In the genomic region with DNA sequence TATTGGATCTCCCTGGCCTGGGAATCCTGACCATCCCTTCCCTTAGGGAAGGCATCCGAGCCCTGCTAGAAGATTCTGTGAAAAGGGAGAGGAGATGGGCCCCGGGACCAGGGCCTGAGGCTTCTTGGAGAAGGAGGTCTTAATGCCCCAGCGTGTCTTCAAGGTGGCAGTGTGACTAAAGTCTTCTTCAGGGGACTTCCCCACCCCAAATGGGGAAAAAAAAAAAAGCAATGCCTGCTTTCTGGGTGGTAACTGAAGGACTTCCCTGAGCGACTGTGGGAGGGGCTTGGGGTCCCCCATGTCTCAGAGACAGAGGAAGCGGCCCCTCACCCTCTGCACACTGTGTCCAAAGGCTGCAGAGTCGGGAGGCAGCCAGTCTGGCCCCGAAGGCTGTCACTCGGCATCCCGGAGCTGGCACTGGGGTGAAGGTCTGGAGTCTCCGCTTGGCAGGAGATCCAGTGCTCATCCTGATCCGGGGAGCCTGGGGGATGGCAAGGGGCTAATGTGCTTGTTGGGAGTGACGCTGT, we compare ENCODE assay signal across 18 cellular contexts. TPM values are rescaled to one million over a fixed set of nuclear protein-coding genes. Genes with fewer than 3 reads are reported as not detected.
DNase-seq lines count a peak whose midpoint lies in the region; ATAC-seq and TF ChIP-seq lines count a peak whose summit lies in the region.
"Had no signal": no experiment of that assay in that cellular context is flagged by ENCODE, and none has a peak within 500 bp of the region (broad histone marks: within the 10 kb centered on the region; RNA-seq: fewer than 3 reads in every experiment).

No MANE protein-coding gene starts in this region.

- peak overlapping the region in 5 of 6 donors; percentile 74 to 89 (median 77) for H3K27ac Mint-ChIP-seq in naive B cell
- H3K27ac Mint-ChIP-seq: activated T-cell treated with anti-CD3 and anti-CD28 coated beads, Interleukin-2, amount 50 U/mL, for 72 hours; CD8-positive, alpha-beta T cell; progenitor cell of endocrine pancreas had no signal

- 78 to 87% methylated on average over 10 to 12 of the region's 12 CpGs for WGBS in thyroid gland, 2 donors

- H3K27me3 ChIP-seq in right atrium auricular region (no peaks in the 10 kb centered on the region), SJCRH30 (no peaks in the 10 kb centered on the region), thyroid gland (no peaks in the 10 kb centered on the region)
- H3K27me3 ChIP-seq: esophagus squamous epithelium had no signal

- peak overlapping the region in 4 of 8 donors; percentile 15 to 81 (median 50) for H3K4me3 Mint-ChIP-seq in naive B cell
- H3K4me3 Mint-ChIP-seq: activated T-cell treated with anti-CD3 and anti-CD28 coated beads, Interleukin-2, amount 50 U/mL, for 72 hours; CD8-positive, alpha-beta T cell had no signal

- no peaks in the 10 kb centered on the region for H3K9me3 Mint-ChIP-seq in naive B cell
- H3K9me3 Mint-ChIP-seq: activated T-cell treated with anti-CD3 and anti-CD28 coated beads, Interleukin-2, amount 50 U/mL, for 72 hours; CD8-positive, alpha-beta T cell had no signal

- ATAC-seq in left cardiac atrium (peak; percentile 21 to 25), naive B cell (ENCODE audit: low read depth in 2 of 2) (peak; percentile 68 to 72), GM21381 (IDR thresholded peaks at IDR 0.05; ENCODE audit: unreplicated experiment) (no peak), HG03045 (IDR thresholded peaks at IDR 0.05; ENCODE audit: unreplicated experiment) (no peak)
- ATAC-seq: CD8-positive, alpha-beta T cell had no signal

- H3K36me3 Mint-ChIP-seq in naive B cell, result no peaks in the 10 kb centered on the region
- H3K36me3 Mint-ChIP-seq: CD8-positive, alpha-beta T cell had no signal

- no peak overlapping the region for H3K4me3 ChIP-seq in right atrium auricular region
- H3K4me3 ChIP-seq in SJCRH30, result peak overlapping the region; percentile 23
- H3K4me3 ChIP-seq in thyroid gland (replicated peaks in 1 of 3), result no peak overlapping the region
- H3K4me3 ChIP-seq: esophagus squamous epithelium, lower lobe of right lung had no signal

- H3K27ac ChIP-seq in right atrium auricular region (no peak overlapping the region), SJCRH30 (peak overlapping the region; percentile 85), thyroid gland (peak overlapping the region; percentile 14 to 47 (median 32))
- H3K27ac ChIP-seq: esophagus squamous epithelium, lower lobe of right lung, VCaP had no signal

- peaks cover 19 to 25% (median 21%) of the 10 kb centered on the region in 3 donors for H3K4me1 Mint-ChIP-seq in naive B cell

- intact Hi-C loops in left cardiac atrium (cut with DNase I), result no loop called here
- intact Hi-C loops in thyroid gland (cut with DNase I), result no loop called here

- no peak for DNase-seq in left cardiac atrium
- DNase-seq in right atrium auricular region (ENCODE audit: low spot score), result no peak
- DNase-seq in SJCRH30, result peak; percentile 49 to 62
- no peak for DNase-seq in naive B cell
- DNase-seq in thyroid gland, result no peak
- DNase-seq in dedifferentiated amniotic fluid mesenchymal stem cell (ENCODE audit: extremely low spot score), result no peak
- DNase-seq: activated CD8-positive, alpha-beta memory T cell treated with anti-CD3 and anti-CD28 coated beads for 24 hours; activated T-cell treated with anti-CD3 and anti-CD28 coated beads, Interleukin-2, amount 50 U/mL, for 72 hours; caudate nucleus; CD8-positive, alpha-beta T cell; esophagus squamous epithelium; lower lobe of right lung; NCI-H187 treated with DMSO at 0.1 percent for 48 hours; trophoblast cell had no signal

- peaks cover 0 to 20% of the 10 kb centered on the region in 2 donors for H3K4me1 ChIP-seq in right atrium auricular region
- peaks cover 65% of the 10 kb centered on the region for H3K4me1 ChIP-seq in SJCRH30
- peaks cover 12 to 22% of the 10 kb centered on the region in 2 donors for H3K4me1 ChIP-seq in thyroid gland

- H3K9me3 ChIP-seq in right atrium auricular region (no peaks in the 10 kb centered on the region), SJCRH30 (replicated peaks) (no peaks in the 10 kb centered on the region), thyroid gland (no peaks in the 10 kb centered on the region)
- H3K9me3 ChIP-seq: esophagus squamous epithelium, lower lobe of right lung had no signal

- no peaks in the 10 kb centered on the region for H3K36me3 ChIP-seq in right atrium auricular region
- H3K36me3 ChIP-seq in SJCRH30, result no peaks in the 10 kb centered on the region
- no peaks in the 10 kb centered on the region for H3K36me3 ChIP-seq in thyroid gland
- H3K36me3 ChIP-seq: esophagus squamous epithelium, lower lobe of right lung had no signal

- TF ChIP-seq CTCF in right atrium auricular region (IDR thresholded peaks at IDR 0.05), result no peak
- TF ChIP-seq CTCF in thyroid gland (IDR thresholded peaks at IDR 0.05), result no peak

- TF ChIP-seq POLR2A in thyroid gland (IDR thresholded peaks at IDR 0.05), result no peak

- H3K27me3 Mint-ChIP-seq in naive B cell, result no peaks in the 10 kb centered on the region

RNA-seq across cellular contexts. Expression of a gene that starts 7.8 kb away (rescaled TPM):
- 1 to 10 TPM; 4.6 to 5.0 TPM for total RNA-seq in left cardiac atrium
- total RNA-seq in right atrium auricular region, result 1 to 10 TPM; 3.3 to 7.0 TPM
- 115 and 120 TPM in 2 replicates for total RNA-seq in SJCRH30 (2014; rRNA removed; shearing (Covaris generic))
- polyA plus RNA-seq in naive B cell (ENCODE audit: low read depth in 6 of 6), result under 1 TPM in 4 of 6 donors, not detected in 2; 0.13 to 0.65 (median 0.15) TPM
- 10 to 100 TPM; 34.4 to 68.8 (median 61.0) TPM for total RNA-seq in thyroid gland

RNA-seq across cellular contexts. Expression of a gene that starts 39.5 kb away (rescaled TPM):
- 10 to 100 TPM; 27.8 to 30.3 TPM for total RNA-seq in left cardiac atrium
- total RNA-seq in right atrium auricular region, result 10 to 100 TPM; 26.1 to 35.3 TPM
- 56.8 and 64.7 TPM in 2 replicates for total RNA-seq in SJCRH30 (2014; rRNA removed; shearing (Covaris generic))
- 10 to 100 TPM; 19.7 to 31.8 (median 26.2) TPM for polyA plus RNA-seq in naive B cell (ENCODE audit: low read depth in 6 of 6)
- total RNA-seq in thyroid gland, result 10 to 100 TPM; 47.0 to 94.8 (median 69.3) TPM

RNA-seq across cellular contexts. Expression of a gene that starts 40.2 kb away (rescaled TPM):
- total RNA-seq in left cardiac atrium, result 10 to 100 TPM; 11.9 to 15.4 TPM
- total RNA-seq in right atrium auricular region, result 10 to 100 TPM in 1 of 2 donors, 1 to 10 TPM in 1; 7.6 to 10.3 TPM
- 1.8 TPM in 2 replicates for total RNA-seq in SJCRH30 (2014; rRNA removed; shearing (Covaris generic))
- polyA plus RNA-seq in naive B cell (ENCODE audit: low read depth in 6 of 6), result under 1 TPM in 2 of 6 donors, not detected in 4; 0.34 to 0.42 TPM
- 10 to 100 TPM in 2 of 4 donors, 1 to 10 TPM in 2; 5.7 to 16.4 (median 9.5) TPM for total RNA-seq in thyroid gland

Comparison
In these comparisons a context has a peak if more than half of its experiments do, and no peak if none do; other contexts are left out.
1. ATAC-seq: peak in left cardiac atrium (2 of 2) and naive B cell (2 of 2); none in GM21381 (single experiment) and HG03045 (single experiment).
2. DNase-seq: peak in SJCRH30 (2 of 2); none in left cardiac atrium (single experiment), right atrium auricular region (single experiment), naive B cell (single experiment), thyroid gland (0 of 2) and dedifferentiated amniotic fluid mesenchymal stem cell (single experiment).
3. H3K27ac ChIP-seq: peak in SJCRH30 (single experiment) and thyroid gland (3 of 3); none in right atrium auricular region (0 of 2).
4. RNA of a gene that starts 7.8 kb away (total RNA-seq): 115 to 120 TPM in SJCRH30 and 34.4 to 68.8 TPM in thyroid gland; 3.3 to 7.0 TPM in right atrium auricular region and 4.6 to 5.0 TPM in left cardiac atrium; every median in the first group is over 4 times any median in the second.